In genomic region chr3:180855364-180855763, GRCh38 we compare ENCODE assay signal across 7 cellular contexts. TPM values are rescaled to one million over a fixed set of nuclear protein-coding genes. Genes with fewer than 3 reads are reported as not detected.
DNase-seq lines count a peak whose midpoint lies in the region; ATAC-seq, FAIRE-seq and TF ChIP-seq lines count a peak whose summit lies in the region.

No MANE protein-coding gene starts in this region.

- no peaks in the 10 kb centered on the region for H3K9me3 ChIP-seq in PC-3 (ENCODE audit: low read length)
- H3K9me3 ChIP-seq in HepG2 (ENCODE audit: low read length): no peaks in the 10 kb centered on the region

- peak; percentile 29 for DNase-seq in PC-3
- peak; percentile 23 for DNase-seq in HepG2 (ENCODE audit: low spot score)
- DNase-seq in NCI-H226: no peak
- no peak for DNase-seq in hepatic stellate cell (ENCODE audit: low spot score)
- DNase-seq in activated CD4-positive, CD25-positive, alpha-beta regulatory T cell (lab: John Stamatoyannopoulos, UW): no peak

- POLR2A ChIA-PET in PC-3 (lab: Charles Lee; ENCODE audit: unreplicated experiment): interaction anchor here (0.6 kb wide), 1 partner anchor 29 kb away, joined by 4 read pairs; no protein-coding TSS in a partner anchor
- POLR2A ChIA-PET in HepG2 (lab: Yijun Ruan, JAX): no interaction called here

- TF ChIP-seq POLR2A in HepG2 (IDR thresholded peaks at IDR 0.05; ENCODE audit: insufficient read depth in 1 of 2, low read depth in 2 of 2, low read length in 2 of 2): no peak

- H4K20me1 ChIP-seq in PC-3 (ENCODE audit: low read length): no peaks in the 10 kb centered on the region
- H4K20me1 ChIP-seq in HepG2 (ENCODE audit: insufficient read depth, low read length): no peaks in the 10 kb centered on the region

- H3F3A ChIP-seq in PC-3 (ENCODE audit: low read length, unreplicated experiment): no peaks in the 10 kb centered on the region

- H3K9me2 ChIP-seq in PC-3 (replicated peaks; ENCODE audit: low read length): no peaks in the 10 kb centered on the region

- FAIRE-seq in HepG2 (lab: Jason Lieb, UNC): no peak

- H3K4me3 ChIP-seq in PC-3 (ENCODE audit: low read length): no peak overlapping the region
- no peak overlapping the region for H3K4me3 ChIP-seq in HepG2 (replicated peaks in 1 of 3; ENCODE audit: insufficient read depth in 1 of 3, low read depth in 2 of 3, low read length in 3 of 3)

- WGBS in HepG2 (ENCODE audit: low lambda C conversion rate): 0% methylated on average over 1 of the region's 2 CpGs

- TF ChIP-seq CTCF in PC-3 (conservative IDR thresholded peaks at IDR 0.05; ENCODE audit: low read depth, low read length) (peak; percentile 57), HepG2 (CRISPR knock-in tag; IDR thresholded peaks at IDR 0.05) (peak; percentile 32; the same call in 1 of the 2 replicates)

- ATAC-seq in GM18868 (IDR thresholded peaks at IDR 0.05; ENCODE audit: unreplicated experiment): peak; percentile 83
- peak; percentile 78 for ATAC-seq in HG03280 (IDR thresholded peaks at IDR 0.05; ENCODE audit: unreplicated experiment)
- ATAC-seq in PC-3: peak; percentile 64
- peak; percentile 76 for ATAC-seq in HepG2

- H3K9ac ChIP-seq in PC-3 (ENCODE audit: low read length) (no peak overlapping the region), HepG2 (ENCODE audit: insufficient read depth, low read depth, low read length) (no peak overlapping the region)

- H3K79me2 ChIP-seq in PC-3 (ENCODE audit: low read length) (no peaks in the 10 kb centered on the region), HepG2 (ENCODE audit: insufficient read depth, low read length) (no peaks in the 10 kb centered on the region)

- H3K27me3 ChIP-seq in PC-3 (ENCODE audit: low read length) (peaks cover 42% of the 10 kb centered on the region), HepG2 (ENCODE audit: control insufficient read depth in 1 of 2, insufficient read depth in 2 of 2, low read length in 2 of 2) (no peaks in the 10 kb centered on the region)

- no peak overlapping the region for H3K27ac ChIP-seq in PC-3 (ENCODE audit: low read length)
- no peak overlapping the region for H3K27ac ChIP-seq in HepG2 (ENCODE audit: extremely low read length, insufficient read depth, low read length)

- H3K36me3 ChIP-seq in PC-3 (ENCODE audit: low read depth, low read length) (no peaks in the 10 kb centered on the region), HepG2 (replicated peaks in 1 of 2; ENCODE audit: control insufficient read depth in 1 of 2, insufficient read depth in 2 of 2, low read length in 2 of 2) (no peaks in the 10 kb centered on the region)

- CTCF ChIA-PET in PC-3 (lab: Charles Lee): no interaction called here
- CTCF ChIA-PET in HepG2 (lab: Yijun Ruan, JAX; ENCODE audit: low intra/inter-chr PET ratio, low total read pairs): no interaction called here

- no peak overlapping the region for H2AFZ ChIP-seq in PC-3 (ENCODE audit: low read length)
- H2AFZ ChIP-seq in HepG2 (ENCODE audit: low read length): no peak overlapping the region

- no peak for TF ChIP-seq RAD21 in HepG2 (CRISPR knock-in tag; IDR thresholded peaks at IDR 0.05)

- TF ChIP-seq EP300 in HepG2 (IDR thresholded peaks at IDR 0.05; ENCODE audit: low read depth in 2 of 2, low read length in 2 of 2) (no peak), HepG2 (CRISPR knock-in tag; IDR thresholded peaks at IDR 0.05; ENCODE audit: borderline replicate concordance) (no peak)

- BruUV-seq in PC-3 (replicated peaks; lab: Mats Ljungman, UMichigan) (no TSS peak), HepG2 (replicated peaks; lab: Mats Ljungman, UMichigan) (no TSS peak)

- intact Hi-C loops in PC-3 (cut with micrococcal nuclease) (no loop called here), HepG2 (cut with micrococcal nuclease; ENCODE audit: unreplicated experiment) (no loop called here)

- no peak overlapping the region for H3K4me2 ChIP-seq in PC-3 (ENCODE audit: low read length)
- H3K4me2 ChIP-seq in HepG2 (ENCODE audit: low read depth, low read length): no peak overlapping the region

- H3K4me1 ChIP-seq in PC-3 (ENCODE audit: insufficient read depth, low read length): no peaks in the 10 kb centered on the region
- H3K4me1 ChIP-seq in HepG2 (ENCODE audit: insufficient read depth, low read length): no peaks in the 10 kb centered on the region

- in situ Hi-C loops in HepG2 (cut with HindIII; ENCODE audit: extremely low pct_ligation_motif_present, low pct_unique_long_range_greater_than_20kb): no loop called here

TF ChIP-seq in HepG2, 621 proteins besides CTCF, POLR2A, EP300 and RAD21:
- TF ChIP-seq RFXAP (CRISPR knock-in tag; IDR thresholded peaks at IDR 0.05; ENCODE audit: borderline replicate concordance): no peak
- TF ChIP-seq FOXA1 (IDR thresholded peaks at IDR 0.05): no peak
- TF ChIP-seq FOXA1 (CRISPR knock-in tag; IDR thresholded peaks at IDR 0.05): 0 out of 2 replicates have a peak, but pooled peaks have one; percentile 26

RNA-seq across cellular contexts. Expression of gene FXR1, which starts 57.1 kb away (rescaled TPM):
- total RNA-seq in PC-3 (2014; rRNA removed) (124 and 133 TPM in 2 replicates), HepG2 (2016; rRNA removed; fragmentation: Illumina TruSeq; extraction: Trizol) (132 and 205 TPM in 2 replicates)
- 37.1 and 44.6 TPM in 2 replicates for total RNA-seq in HepG2 (2016; cell fraction: cytosol; rRNA removed; fragmentation: Illumina TruSeq; extraction: Trizol; ENCODE audit: low read depth)
- total RNA-seq in HepG2 (2016; cell fraction: insoluble cytoplasmic fraction; rRNA removed; fragmentation: Illumina TruSeq; extraction: Trizol): 135 and 198 TPM in 2 replicates
- 87.8 and 120 TPM in 2 replicates for total RNA-seq in HepG2 (2016; cell fraction: membrane; rRNA removed; fragmentation: Illumina TruSeq; extraction: Trizol)
- 128 and 139 TPM in 2 replicates for total RNA-seq in HepG2 (2016; cell fraction: nucleus; rRNA removed; fragmentation: Illumina TruSeq; extraction: Trizol)
- polyA plus RNA-seq in HepG2 (2011; rRNA removed): 86.5 and 104 TPM in 2 replicates
- polyA plus RNA-seq in HepG2 (2011; cell fraction: cytosol; rRNA removed): 82.8 and 98.2 TPM in 2 replicates
- polyA plus RNA-seq in HepG2 (2011; cell fraction: nucleus; rRNA removed): 47.1 and 61.6 TPM in 2 replicates
- polyA plus RNA-seq in HepG2 (2012): 119 and 140 TPM in 2 replicates
- polyA plus RNA-seq in HepG2 (2016; cell fraction: cytosol; fragmentation: Illumina TruSeq; extraction: Trizol; ENCODE audit: low read depth): 22.4 and 28.0 TPM in 2 replicates
- 179 and 182 TPM in 2 replicates for polyA plus RNA-seq in HepG2 (2016; cell fraction: insoluble cytoplasmic fraction; fragmentation: Illumina TruSeq; extraction: Trizol; ENCODE audit: low read depth)
- polyA plus RNA-seq in HepG2 (2016; cell fraction: membrane; fragmentation: Illumina TruSeq; extraction: Trizol; ENCODE audit: low read depth): 62.8 and 82.1 TPM in 2 replicates
- 103 and 104 TPM in 2 replicates for polyA plus RNA-seq in HepG2 (2016; cell fraction: nucleus; fragmentation: Illumina TruSeq; extraction: Trizol; ENCODE audit: insufficient read depth, low read depth)
- polyA minus RNA-seq in HepG2 (2011; rRNA and poly(A)+ RNA removed; ENCODE audit: low replicate concordance): 75.9 and 134 TPM in 2 replicates
- polyA minus RNA-seq in HepG2 (2011; cell fraction: cytosol; rRNA and poly(A)+ RNA removed): 87.1 and 98.8 TPM in 2 replicates
- polyA minus RNA-seq in HepG2 (2011; cell fraction: nucleus; rRNA and poly(A)+ RNA removed): 248 and 258 TPM in 2 replicates

Comparison
In these comparisons a context has a peak if more than half of its experiments do, and no peak if none do; other contexts are left out.
1. DNase-seq: peak in PC-3 (single experiment) and HepG2 (single experiment); none in NCI-H226 (single experiment), hepatic stellate cell (single experiment) and activated CD4-positive, CD25-positive, alpha-beta regulatory T cell (0 of 4).
2. Peak in every context shown above with its lines, with median percentiles within 50 percentile points of each other: ATAC-seq.